9 cellular contexts compared by ENCODE assay signal in genomic region chr12:48680861-48681260, GRCh38. TPM values are rescaled to one million over a fixed set of nuclear protein-coding genes. Genes with fewer than 3 reads are reported as not detected.
DNase-seq lines count a peak whose midpoint lies in the region; TF ChIP-seq lines count a peak whose summit lies in the region.
"Had no signal": no experiment of that assay in that cellular context is flagged by ENCODE, and none has a peak within 500 bp of the region (broad histone marks: within the 10 kb centered on the region; RNA-seq: fewer than 3 reads in every experiment).

No MANE protein-coding gene starts in this region.

- H3K9me3 ChIP-seq in Loucy (ENCODE audit: insufficient read depth, low read depth, low read length) (no peaks in the 10 kb centered on the region), duodenal mucosa (ENCODE audit: control insufficient read depth in 1 of 2, low read length in 2 of 2) (no peaks in the 10 kb centered on the region), neural cell (ENCODE audit: low read length) (no peaks in the 10 kb centered on the region)

- H4K20me1 ChIP-seq in Loucy (ENCODE audit: insufficient read depth, low read length, poor library complexity, severe bottlenecking) (peaks cover 57% of the 10 kb centered on the region), neural cell (ENCODE audit: insufficient read depth) (peaks cover 7% of the 10 kb centered on the region)

- DNase-seq in BJ (ENCODE audit: low read depth): no peak
- no peak for DNase-seq in SW 1271 (lab: John Stamatoyannopoulos, UW)
- DNase-seq in AG08395 (ENCODE audit: low spot score): no peak
- no peak for DNase-seq in GDM1 (lab: John Stamatoyannopoulos, UW)
- no peak for DNase-seq in nucleus accumbens (lab: John Stamatoyannopoulos, UW)
- DNase-seq: MV-4-11 had no signal

- H3K36me3 ChIP-seq in BJ (ENCODE audit: control insufficient read depth, insufficient read depth, low read length) (peaks cover 6% of the 10 kb centered on the region), Loucy (ENCODE audit: insufficient read depth, low read length) (peaks cover 13% of the 10 kb centered on the region; the same call in 1 of the 2 replicates), duodenal mucosa (ENCODE audit: control insufficient read depth in 1 of 2, insufficient read depth in 2 of 2, low read length in 2 of 2) (peaks cover 11 to 27% of the 10 kb centered on the region in 2 donors), neural cell (ENCODE audit: insufficient read depth, low read length) (peaks cover 4% of the 10 kb centered on the region)

- H3K4me3 ChIP-seq in BJ (ENCODE audit: low read depth, low read length) (peak overlapping the region; percentile 93), Loucy (ENCODE audit: low read length, poor library complexity, severe bottlenecking) (peak overlapping the region; percentile 86), duodenal mucosa (ENCODE audit: low read depth in 1 of 2, low read length in 2 of 2) (peak overlapping the region; percentile 95 to 99), neural cell (ENCODE audit: low read length) (peak overlapping the region; percentile 95)

- H2AFZ ChIP-seq in Loucy (ENCODE audit: low read length) (no peak overlapping the region), neural cell (ENCODE audit: low read depth, low read length) (no peak overlapping the region)

- TF ChIP-seq EP300 in neural cell (conservative IDR thresholded peaks at IDR 0.05; ENCODE audit: poor library complexity, severe bottlenecking): no peak

- H3K4me1 ChIP-seq in Loucy (ENCODE audit: insufficient read depth, low read length, poor library complexity, severe bottlenecking) (peaks cover 43% of the 10 kb centered on the region), duodenal mucosa (ENCODE audit: control insufficient read depth in 1 of 2, insufficient read depth in 2 of 2, low read length in 2 of 2) (peaks cover 23 to 32% of the 10 kb centered on the region in 2 donors)

- CTCF ChIA-PET in BJ (lab: Yijun Ruan, JAX): interaction anchor here (1.7 kb wide), 1 partner anchor 8 kb away, joined by 3 read pairs; no protein-coding TSS in a partner anchor

- H3K9ac ChIP-seq in Loucy (ENCODE audit: low read depth, low read length, poor library complexity, severe bottlenecking): peak overlapping the region; percentile 94
- peak overlapping the region; percentile 95 to 98 for H3K9ac ChIP-seq in duodenal mucosa (ENCODE audit: low read depth in 1 of 2, low read length in 2 of 2)
- H3K9ac ChIP-seq in neural cell (ENCODE audit: low read length): peak overlapping the region; percentile 98

- no peak overlapping the region for H3K27ac ChIP-seq in duodenal mucosa (ENCODE audit: low read depth, low read length)
- H3K27ac ChIP-seq in neural cell (ENCODE audit: low read length): peak overlapping the region; percentile 99

- H3F3A ChIP-seq in Loucy (ENCODE audit: low read depth): no peaks in the 10 kb centered on the region
- H3F3A ChIP-seq in neural cell (ENCODE audit: insufficient read depth, low read length, poor library complexity, severe bottlenecking): no peaks in the 10 kb centered on the region

- TF ChIP-seq CTCF in BJ (IDR thresholded peaks at IDR 0.05; ENCODE audit: insufficient read depth, low read depth, low read length) (no peak), Loucy (conservative IDR thresholded peaks at IDR 0.05; ENCODE audit: low read length) (no peak), neural cell (IDR thresholded peaks at IDR 0.05; ENCODE audit: poor library complexity, severe bottlenecking) (no peak)

- H3K27me3 ChIP-seq in BJ (ENCODE audit: control insufficient read depth, insufficient read depth, low read length) (no peaks in the 10 kb centered on the region), Loucy (ENCODE audit: insufficient read depth, low read length, poor library complexity, severe bottlenecking) (no peaks in the 10 kb centered on the region), duodenal mucosa (ENCODE audit: control insufficient read depth in 1 of 2, insufficient read depth in 2 of 2, low read length in 2 of 2) (no peaks in the 10 kb centered on the region), neural cell (ENCODE audit: insufficient read depth, low read depth, low read length) (no peaks in the 10 kb centered on the region)

- H3K4me2 ChIP-seq in Loucy (ENCODE audit: low read depth, low read length, poor library complexity, severe bottlenecking) (peak overlapping the region; percentile 91), neural cell (ENCODE audit: low read length) (peak overlapping the region; percentile 88)

- POLR2A ChIA-PET in BJ (lab: Charles Lee): no interaction called here

- TF ChIP-seq RAD21 in neural cell (conservative IDR thresholded peaks at IDR 0.05): no peak

- H3K9me2 ChIP-seq in Loucy (replicated peaks; ENCODE audit: low read depth, low read length): no peaks in the 10 kb centered on the region
- H3K9me2 ChIP-seq in neural cell (ENCODE audit: insufficient read depth, low read length): no peaks in the 10 kb centered on the region

- H3K79me2 ChIP-seq in Loucy (ENCODE audit: insufficient read depth, low read length) (peaks cover 61% of the 10 kb centered on the region), neural cell (replicated peaks; ENCODE audit: insufficient read depth, low read length) (peaks cover 57% of the 10 kb centered on the region)

TF ChIP-seq in neural cell, 6 proteins besides CTCF, POLR2A, EP300 and RAD21:
- TF ChIP-seq EZH2 (IDR thresholded peaks at IDR 0.05; ENCODE audit: borderline replicate concordance, insufficient read depth, low read length, poor library complexity, severe bottlenecking) (no peak), MXI1 (conservative IDR thresholded peaks at IDR 0.05; ENCODE audit: poor library complexity, severe bottlenecking) (no peak), SMC3 (conservative IDR thresholded peaks at IDR 0.05; ENCODE audit: poor library complexity) (no peak), REST (IDR thresholded peaks at IDR 0.05; ENCODE audit: borderline replicate concordance) (no peak), POLR2AphosphoS5 (IDR thresholded peaks at IDR 0.05) (no peak), TAF1 (IDR thresholded peaks at IDR 0.05; ENCODE audit: low read depth) (no peak)

RNA-seq across cellular contexts. Expression of gene KANSL2, which starts 1.2 kb away (rescaled TPM):
- polyA plus RNA-seq in BJ (2011; rRNA removed): 41.0 and 41.4 TPM in 2 replicates
- polyA minus RNA-seq in BJ (2011; rRNA and poly(A)+ RNA removed): 26.6 and 55.8 TPM in 2 replicates
- 116 and 173 TPM in 2 replicates for polyA plus RNA-seq in neural cell
- polyA minus RNA-seq in neural cell: 168 and 217 TPM in 2 replicates

RNA-seq across cellular contexts. Expression of gene CCNT1, which starts 35.6 kb away (rescaled TPM):
- polyA plus RNA-seq in BJ (2011; rRNA removed) (16.9 and 29.4 TPM in 2 replicates), neural cell (24.0 and 28.2 TPM in 2 replicates)
- 19.3 and 20.5 TPM in 2 replicates for polyA minus RNA-seq in BJ (2011; rRNA and poly(A)+ RNA removed)
- 86.9 and 87.2 TPM in 2 replicates for polyA minus RNA-seq in neural cell
